ENCODE assay signal across 20 cellular contexts in genomic region chr5:35324679-35325078, GRCh38.
DNase-seq lines count a peak whose midpoint lies in the region; ATAC-seq, FAIRE-seq and TF ChIP-seq lines count a peak whose summit lies in the region.
"Had no signal": no experiment of that assay in that cellular context is flagged by ENCODE, and none has a peak within 500 bp of the region (broad histone marks: within the 10 kb centered on the region; RNA-seq: fewer than 3 reads in every experiment).

No MANE protein-coding gene starts in this region.

- H3K27me3 ChIP-seq in H1 (replicated peaks in 1 of 4; ENCODE audit: control insufficient read depth in 3 of 4, extremely low read depth in 1 of 4, insufficient read depth in 3 of 4, low read length in 3 of 4) (no peaks in the 10 kb centered on the region; a peak in 1 of 7 replicates), mesendoderm (ENCODE audit: insufficient read depth, low read length, poor library complexity) (no peaks in the 10 kb centered on the region), stomach (no peaks in the 10 kb centered on the region)
- H3K27me3 ChIP-seq: BLaER1 had no signal

- H3K79me2 ChIP-seq in H1 (ENCODE audit: control insufficient read depth in 1 of 2, insufficient read depth in 2 of 2, low read length in 2 of 2) (no peaks in the 10 kb centered on the region; a peak in 1 of 4 replicates), mesendoderm (ENCODE audit: control insufficient read depth, insufficient read depth, low read length) (no peaks in the 10 kb centered on the region)

- H3K18ac ChIP-seq in H1 (ENCODE audit: extremely low read depth, low read length) = no peak overlapping the region
- H3K18ac ChIP-seq in mesendoderm (ENCODE audit: low read length) = no peak overlapping the region

- no peaks in the 10 kb centered on the region for H4K20me1 ChIP-seq in H1 (replicated peaks in 1 of 2; ENCODE audit: control insufficient read depth in 1 of 2, insufficient read depth in 2 of 2, low read length in 2 of 2)
- H4K20me1 ChIP-seq: BLaER1 had no signal

- H3K36me3 ChIP-seq in H1 (ENCODE audit: control insufficient read depth in 2 of 4, insufficient read depth in 4 of 4, low read length in 3 of 4) (no peaks in the 10 kb centered on the region), mesendoderm (ENCODE audit: control insufficient read depth, insufficient read depth, low read length) (no peaks in the 10 kb centered on the region), stomach (no peaks in the 10 kb centered on the region)
- H3K36me3 ChIP-seq: BLaER1 had no signal

- intact Hi-C loops in stomach (cut with DNase I; ENCODE audit: low total_unique reads) = no loop called here

- H3K4me2 ChIP-seq in H1 (ENCODE audit: insufficient read depth in 1 of 2, low read depth in 2 of 2, low read length in 2 of 2) (no peak overlapping the region), mesendoderm (ENCODE audit: low read length) (no peak overlapping the region)
- H3K4me2 ChIP-seq: BLaER1 had no signal

- H3K4me3 ChIP-seq in H1 (ENCODE audit: extremely low read depth in 1 of 4, insufficient read depth in 2 of 4, low read depth in 3 of 4, low read length in 4 of 4) (no peak overlapping the region), mesendoderm (ENCODE audit: low read length) (no peak overlapping the region), stomach (no peak overlapping the region)
- H3K4me3 ChIP-seq: BLaER1, GM12878 had no signal

- POLR2A ChIA-PET in H1 (lab: Charles Lee; ENCODE audit: partially characterized antibody) = interaction anchor here (1.4 kb wide), 1 partner anchor 11 kb away, joined by 4 read pairs; no protein-coding TSS in a partner anchor

- peaks cover 0 to 10% (median 4%) of the 10 kb centered on the region in 6 donors for H3K9me3 Mint-ChIP-seq in immature natural killer cell

- 90% methylated on average over 6 of the region's 6 CpGs; no CpG with 5 or more reads in 1 of the 2 experiments for WGBS in H1 (ENCODE audit: extremely low coverage in 1 of 2, insufficient coverage in 1 of 2, insufficient read length in 1 of 2, insufficient replicate concordance in 2 of 2, low coverage in 1 of 2, low lambda C conversion rate in 2 of 2, missing lambda C conversion rate in 1 of 2), 2 experiments
- no CpG with 5 or more reads among the region's 6 CpGs for WGBS in mesendoderm (ENCODE audit: extremely low coverage, insufficient coverage, low lambda C conversion rate)
- 64 to 91% (median 83%) methylated on average over 1 to 6 of the region's 6 CpGs for WGBS in stomach, 5 donors

- no peak overlapping the region for H3K9ac ChIP-seq in H1 (replicated peaks in 1 of 4; ENCODE audit: extremely low read depth in 1 of 4, low read depth in 3 of 4, low read length in 3 of 4)
- H3K9ac ChIP-seq in mesendoderm (ENCODE audit: low read length) = no peak overlapping the region
- H3K9ac ChIP-seq: BLaER1 had no signal

- H4K8ac ChIP-seq in H1 (ENCODE audit: extremely low read depth, insufficient read depth, low read length) (no peak overlapping the region), mesendoderm (ENCODE audit: low read depth, low read length) (no peak overlapping the region)

- TF ChIP-seq CTCF in H1 (IDR thresholded peaks at IDR 0.05; ENCODE audit: control extremely low read depth in 1 of 3, insufficient read depth in 1 of 3, low read depth in 1 of 3, low read length in 3 of 3) (no peak), omental fat pad (IDR thresholded peaks at IDR 0.05) (no peak), stomach (IDR thresholded peaks at IDR 0.05) (no peak)

- DNase-seq in HTR-8/SVneo (ENCODE audit: insufficient read length, low spot score) (no peak), H1 (ENCODE audit: low read depth in 1 of 2, low spot score in 2 of 2) (no peak), mesendoderm (no peak), omental fat pad (ENCODE audit: low spot score) (no peak), immature natural killer cell (no peak), stomach (no peak)
- DNase-seq: Caco-2; CD4-positive, CD25-positive, alpha-beta regulatory T cell; CD8-positive, alpha-beta T cell; DMS153; DND-41; GOT3; H7; HCEC 1CT had no signal

- H3K23me2 ChIP-seq in H1 (ENCODE audit: low read depth, low read length) = no peaks in the 10 kb centered on the region

- no peak overlapping the region for H2AFZ ChIP-seq in H1 (ENCODE audit: low read length)

- peaks cover 0 to 3% (median 0%) of the 10 kb centered on the region in 3 donors for H3K27me3 Mint-ChIP-seq in immature natural killer cell (ENCODE audit: low read depth in 3 of 3)
- H3K27me3 Mint-ChIP-seq: CD4-positive, CD25-positive, alpha-beta regulatory T cell had no signal

- H3K27ac ChIP-seq in H1 (ENCODE audit: low read depth, low read length) (no peak overlapping the region), mesendoderm (ENCODE audit: low read depth, low read length) (no peak overlapping the region), stomach (no peak overlapping the region)
- H3K27ac ChIP-seq: BLaER1, C4-2B had no signal

- H3K27ac Mint-ChIP-seq in immature natural killer cell = no peak overlapping the region
- H3K27ac Mint-ChIP-seq: B cell; CD4-positive, CD25-positive, alpha-beta regulatory T cell; CD8-positive, alpha-beta T cell had no signal

- no peak overlapping the region for H3K4me3 Mint-ChIP-seq in immature natural killer cell
- H3K4me3 Mint-ChIP-seq: B cell; CD4-positive, CD25-positive, alpha-beta regulatory T cell; CD8-positive, alpha-beta T cell had no signal

- H4K91ac ChIP-seq in H1 (replicated peaks; ENCODE audit: insufficient read length, low read length) = no peak overlapping the region

- peak; percentile 52 for FAIRE-seq in HTR-8/SVneo (lab: Jason Lieb, UNC)
- no peak for FAIRE-seq in H1 (lab: Jason Lieb, UNC)
- FAIRE-seq: G401.6, GM12878 had no signal

- no peaks in the 10 kb centered on the region for H3K36me3 Mint-ChIP-seq in immature natural killer cell
- H3K36me3 Mint-ChIP-seq: CD4-positive, CD25-positive, alpha-beta regulatory T cell; CD8-positive, alpha-beta T cell had no signal

- 0 out of 2 replicates have a peak overlapping the region, but pooled peaks have one; percentile 61 for H2BK20ac ChIP-seq in H1 (ENCODE audit: low read length)

- H3K4me1 Mint-ChIP-seq in immature natural killer cell = no peaks in the 10 kb centered on the region
- H3K4me1 Mint-ChIP-seq: CD4-positive, CD25-positive, alpha-beta regulatory T cell had no signal

- no peaks in the 10 kb centered on the region for H3K4me1 ChIP-seq in H1 (replicated peaks in 1 of 4; ENCODE audit: control insufficient read depth in 3 of 4, insufficient read depth in 4 of 4, low read length in 3 of 4)
- no peaks in the 10 kb centered on the region for H3K4me1 ChIP-seq in mesendoderm (ENCODE audit: control insufficient read depth, low read depth, low read length)
- no peaks in the 10 kb centered on the region for H3K4me1 ChIP-seq in stomach
- H3K4me1 ChIP-seq: Caco-2 had no signal

- no peak for TF ChIP-seq POLR2A in H1 (IDR thresholded peaks at IDR 0.05; ENCODE audit: control extremely low read depth in 1 of 2, low read depth in 2 of 2, low read length in 2 of 2)
- no peak for TF ChIP-seq POLR2A in stomach (IDR thresholded peaks at IDR 0.05)

- H3K23ac ChIP-seq in H1 (ENCODE audit: insufficient read length) (no peak overlapping the region), mesendoderm (ENCODE audit: low read length) (peak overlapping the region; percentile 53)

- H3K4ac ChIP-seq in H1 (replicated peaks; ENCODE audit: insufficient read length, low read depth, low read length) = no peak overlapping the region
- no peak overlapping the region for H3K4ac ChIP-seq in mesendoderm (ENCODE audit: low read depth, low read length)

- H2AK5ac ChIP-seq in H1 (ENCODE audit: low read depth, low read length) (no peak overlapping the region), mesendoderm (ENCODE audit: low read length) (no peak overlapping the region)

- H3K9me3 ChIP-seq in H1 (ENCODE audit: insufficient read depth in 2 of 2, low read depth in 1 of 2, low read length in 1 of 2) = no peaks in the 10 kb centered on the region
- no peaks in the 10 kb centered on the region for H3K9me3 ChIP-seq in stomach
- H3K9me3 ChIP-seq: Caco-2 had no signal

- H2BK15ac ChIP-seq in H1 (ENCODE audit: low read length) = no peak overlapping the region
- H2BK15ac ChIP-seq in mesendoderm (replicated peaks; ENCODE audit: low read depth) = no peak overlapping the region

- H2BK12ac ChIP-seq in H1 (ENCODE audit: low read depth, low read length) = peak overlapping the region; percentile 17; the same call in 1 of the 2 replicates

- no peak for TF ChIP-seq RAD21 in H1 (IDR thresholded peaks at IDR 0.05 in 1 of 2, conservative IDR thresholded peaks at IDR 0.05 in 1 of 2; ENCODE audit: low read depth in 2 of 2, low read length in 2 of 2)

- H3K79me1 ChIP-seq in H1 (ENCODE audit: low read depth, low read length) = no peaks in the 10 kb centered on the region
- no peaks in the 10 kb centered on the region for H3K79me1 ChIP-seq in mesendoderm (ENCODE audit: low read length)

- H4K5ac ChIP-seq in H1 (ENCODE audit: insufficient read length, low read depth, low read length) = no peak overlapping the region
- no peak overlapping the region for H4K5ac ChIP-seq in mesendoderm (ENCODE audit: low read length)

- H3K56ac ChIP-seq in H1 (replicated peaks; ENCODE audit: insufficient read length, low read depth, low read length) = no peak overlapping the region
- peak overlapping the region; percentile 11 for H3K56ac ChIP-seq in mesendoderm (ENCODE audit: low read length)

- H3K14ac ChIP-seq in H1 (ENCODE audit: insufficient read length) = no peak overlapping the region

- no peak overlapping the region for H2BK5ac ChIP-seq in H1 (ENCODE audit: low read depth, low read length)
- no peak overlapping the region for H2BK5ac ChIP-seq in mesendoderm (ENCODE audit: low read length)

- ATAC-seq in omental fat pad (ENCODE audit: low FRiP score) (no peak), GM19452 (IDR thresholded peaks at IDR 0.05; ENCODE audit: unreplicated experiment) (no peak)
- ATAC-seq: CD8-positive, alpha-beta T cell; GM12878 had no signal

- peak overlapping the region; percentile 14 for H2BK120ac ChIP-seq in H1 (replicated peaks; ENCODE audit: low read depth, low read length)
- H2BK120ac ChIP-seq in mesendoderm (ENCODE audit: low read depth, low read length) = no peak overlapping the region

- no peak for TF ChIP-seq EP300 in H1 (IDR thresholded peaks at IDR 0.05; ENCODE audit: borderline replicate concordance in 1 of 2, low read depth in 2 of 2, low read length in 2 of 2)
- TF ChIP-seq EP300 in stomach (IDR thresholded peaks at IDR 0.05) = no peak

- CTCF ChIA-PET in H1 (lab: Charles Lee; ENCODE audit: partially characterized antibody) = interaction anchor here (1.0 to 1.6 kb wide), 2 partner anchors 14 to 112 kb away, joined by 3 to 5 read pairs; no protein-coding TSS in a partner anchor

TF ChIP-seq in H1, 55 proteins besides CTCF, POLR2A, EP300 and RAD21 (continues in another document):
- no peak for TF ChIP-seq NANOG (IDR thresholded peaks at IDR 0.05; ENCODE audit: insufficient read depth, low read depth, low read length, poor library complexity, severe bottlenecking)
- no peak for TF ChIP-seq RXRA (IDR thresholded peaks at IDR 0.05; ENCODE audit: insufficient read depth, low read depth, low read length)
- no peak for TF ChIP-seq FOSL1 (IDR thresholded peaks at IDR 0.05; ENCODE audit: insufficient read depth, low read depth, low read length)
- TF ChIP-seq POU5F1 (IDR thresholded peaks at IDR 0.05; ENCODE audit: low read depth, low read length) = no peak
- no peak for TF ChIP-seq CEBPB (IDR thresholded peaks at IDR 0.05; ENCODE audit: low read depth, low read length)
- TF ChIP-seq MAFK (IDR thresholded peaks at IDR 0.05; ENCODE audit: low read depth, low read length) = no peak
